8 cellular contexts compared by ENCODE assay signal in genomic region chr9:6008169-6008979, GRCh38. TPM values are rescaled to one million over a fixed set of nuclear protein-coding genes. Genes with fewer than 3 reads are reported as not detected.
DNase-seq lines count a peak whose midpoint lies in the region; ATAC-seq, FAIRE-seq and TF ChIP-seq lines count a peak whose summit lies in the region.

No MANE protein-coding gene starts in this region.

- DNase-seq in AG04449 (ENCODE audit: low read depth, low spot score): peak; percentile 90
- peak; percentile 100 for DNase-seq in NCI-H2196 (lab: John Stamatoyannopoulos, UW; ENCODE audit: unreplicated experiment)
- peak; percentile 97 for DNase-seq in bronchial epithelial cell (ENCODE audit: low read depth)
- peak; percentile 89 for DNase-seq in iPS-NIHi7 (ENCODE audit: extremely low spot score)
- DNase-seq in small intestine: peak; percentile 99

- peak overlapping the region; percentile 78 for H3K4me3 ChIP-seq in AG04449 (ENCODE audit: low read depth, low read length)
- H3K4me3 ChIP-seq in WI38 (ENCODE audit: low read depth, low read length): peak overlapping the region; percentile 70
- H3K4me3 ChIP-seq in bronchial epithelial cell (ENCODE audit: low read depth, low read length): peak overlapping the region; percentile 81
- peak overlapping the region; percentile 82 to 85 for H3K4me3 ChIP-seq in small intestine (ENCODE audit: low read depth in 1 of 2, low read length in 2 of 2)

- no peaks in the 10 kb centered on the region for H3K36me3 ChIP-seq in bronchial epithelial cell (ENCODE audit: control insufficient read depth, insufficient read depth, low read length)
- H3K36me3 ChIP-seq in small intestine (ENCODE audit: control insufficient read depth in 2 of 2, insufficient read depth in 2 of 2, low read length in 2 of 2): no peaks in the 10 kb centered on the region

- no peak for TF ChIP-seq CTCF in AG04449 (IDR thresholded peaks at IDR 0.05; ENCODE audit: insufficient read depth, low read length, missing control alignments)
- no peak for TF ChIP-seq CTCF in WI38 (IDR thresholded peaks at IDR 0.05; ENCODE audit: low read depth, low read length)
- TF ChIP-seq CTCF in bronchial epithelial cell (IDR thresholded peaks at IDR 0.05; ENCODE audit: insufficient read depth, low read length, severe bottlenecking): no peak

- POLR2A ChIA-PET in AG04449 (lab: Yijun Ruan, JAX): interaction anchor here (0.7 kb wide), 1 partner anchor 164 kb away, joined by 3 read pairs; no protein-coding TSS in a partner anchor

- ATAC-seq in GM18873 (IDR thresholded peaks at IDR 0.05; ENCODE audit: low FRiP score, unreplicated experiment) (peak; percentile 81), HG03135 (IDR thresholded peaks at IDR 0.05; ENCODE audit: unreplicated experiment) (peak; percentile 63)

- H3K9me3 ChIP-seq in small intestine (ENCODE audit: control insufficient read depth, low read depth): no peaks in the 10 kb centered on the region

- CTCF ChIA-PET in AG04449 (lab: Yijun Ruan, JAX): interaction anchor here (1.9 to 2.4 kb wide), 2 partner anchors 122 to 175 kb away, joined by 6 to 7 read pairs; partner anchors contain the start of gene ERMP1

- no peaks in the 10 kb centered on the region for H3K4me1 ChIP-seq in small intestine (ENCODE audit: control insufficient read depth in 2 of 2, insufficient read depth in 1 of 2, low read depth in 1 of 2, low read length in 1 of 2)

- FAIRE-seq in bronchial epithelial cell (lab: Jason Lieb, UNC) (no peak), small intestine (lab: Jason Lieb, UNC) (peak; percentile 36)

- H3K27me3 ChIP-seq in bronchial epithelial cell (ENCODE audit: control insufficient read depth, insufficient read depth, low read length): no peaks in the 10 kb centered on the region
- no peaks in the 10 kb centered on the region for H3K27me3 ChIP-seq in small intestine (ENCODE audit: control insufficient read depth in 2 of 2, insufficient read depth in 2 of 2, low read length in 2 of 2)

- peak overlapping the region; percentile 94 to 98 for H3K27ac ChIP-seq in small intestine (ENCODE audit: low read depth in 1 of 2, low read length in 1 of 2)

- WGBS in small intestine, 3 donors: 0% methylated on average over 22 to 39 of the region's 40 CpGs

RNA-seq across cellular contexts. Expression of gene RANBP6, which starts 7.0 kb away (rescaled TPM):
- 17.0 and 19.5 TPM in 2 replicates for total RNA-seq in bronchial epithelial cell
- 1 to 10 TPM; 2.7 to 5.9 (median 3.4) TPM for polyA plus RNA-seq in small intestine

Comparison
In these comparisons a context has a peak if more than half of its experiments do, and no peak if none do; other contexts are left out.
1. Peak in every context shown above with its lines: DNase-seq, ATAC-seq, H3K4me3 ChIP-seq and H3K27ac ChIP-seq.